14 cellular contexts compared by ENCODE assay signal in genomic region chr11:32039149-32039548, GRCh38. TPM values are rescaled to one million over a fixed set of nuclear protein-coding genes. Genes with fewer than 3 reads are reported as not detected.
DNase-seq lines count a peak whose midpoint lies in the region; ATAC-seq lines count a peak whose summit lies in the region.
"Had no signal": no experiment of that assay in that cellular context is flagged by ENCODE, and none has a peak within 500 bp of the region (broad histone marks: within the 10 kb centered on the region; RNA-seq: fewer than 3 reads in every experiment).

No MANE protein-coding gene starts in this region.

- DNase-seq in NCI-H526 treated with DMSO at 0.1 percent for 48 hours (lab: John Stamatoyannopoulos, UW) (peak; percentile 98), T-cell (no peak), T-helper 1 cell (no peak)
- no peak for DNase-seq in central memory CD4-positive, alpha-beta T cell
- DNase-seq: AML-193, Caco-2, GOT3, KG1, NCI-H1105, NCI-H187, NCI-H748 treated with DMSO at 0.1 percent for 48 hours had no signal

- no peak overlapping the region for H3K4me3 Mint-ChIP-seq in T-cell

- peaks cover 20 to 32% of the 10 kb centered on the region in 2 donors for H3K27me3 Mint-ChIP-seq in T-cell

- ATAC-seq in GM18508 (IDR thresholded peaks at IDR 0.05; ENCODE audit: insufficient read depth, unreplicated experiment) (peak; percentile 50), GM19467 (IDR thresholded peaks at IDR 0.05; ENCODE audit: unreplicated experiment) (peak; percentile 63), HG02938 (IDR thresholded peaks at IDR 0.05; ENCODE audit: unreplicated experiment) (peak; percentile 75), T-cell (replicated peaks in 1 of 4) (no peak)

- H3K36me3 Mint-ChIP-seq in T-cell: no peaks in the 10 kb centered on the region

- CTCF ChIA-PET in T-cell (lab: Charles Lee): no interaction called here

- H3K4me1 Mint-ChIP-seq in T-cell: no peaks in the 10 kb centered on the region

- H3K9me3 Mint-ChIP-seq in T-cell: no peaks in the 10 kb centered on the region

- POLR2A ChIA-PET in T-cell (lab: Charles Lee): no interaction called here

- H3K27ac Mint-ChIP-seq in T-cell: no peak overlapping the region

RNA-seq across cellular contexts. Expression of gene RCN1, which starts 51.7 kb away (rescaled TPM):
- total RNA-seq in T-cell: 10 to 100 TPM in 2 of 5 donors, 1 to 10 TPM in 3; 7.3 to 12.2 (median 9.6) TPM

Comparison
In these comparisons a context has a peak if more than half of its experiments do, and no peak if none do; other contexts are left out.
1. ATAC-seq: peak in GM18508 (single experiment), GM19467 (single experiment) and HG02938 (single experiment); none in T-cell (0 of 4).